ENCODE assay signal across 16 cellular contexts in the genomic region with DNA sequence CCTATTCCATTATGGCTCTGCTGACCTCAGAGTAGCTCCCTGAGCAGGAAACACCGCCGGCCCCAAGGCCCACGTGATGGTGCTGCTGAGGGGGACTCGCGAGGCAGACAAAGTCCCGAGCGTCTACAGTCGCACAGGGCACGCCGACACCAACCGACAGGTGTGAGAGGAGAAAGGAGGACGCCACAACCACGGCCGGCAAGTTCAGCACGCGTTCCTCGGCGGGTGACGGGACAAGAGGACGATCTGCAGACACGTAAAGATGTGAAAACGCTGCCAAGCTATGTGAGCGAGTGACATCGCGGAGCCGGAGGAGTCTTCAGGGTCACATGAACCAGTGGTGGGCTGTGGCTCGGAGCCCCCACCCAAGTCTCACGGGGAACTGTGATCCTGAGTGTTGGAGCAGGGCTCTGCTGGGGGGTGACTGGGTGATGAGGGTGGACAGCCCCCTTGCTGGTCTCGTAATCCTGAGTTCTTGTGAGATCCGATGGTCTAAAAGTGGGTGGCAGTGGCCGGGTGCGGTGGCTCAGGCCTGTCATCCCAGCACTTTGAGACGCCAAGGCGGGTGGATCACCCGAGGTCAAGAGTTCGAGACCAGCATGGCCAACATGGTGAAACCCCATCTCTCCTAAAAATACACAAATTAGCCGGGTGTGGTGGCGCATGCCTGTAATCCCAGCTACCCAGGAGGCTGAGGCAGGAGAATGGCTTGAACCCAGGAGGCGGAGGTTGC.
"Had no signal": no experiment of that assay in that cellular context is flagged by ENCODE, and none has a peak within 500 bp of the region (broad histone marks: within the 10 kb centered on the region; RNA-seq: fewer than 3 reads in every experiment).

No MANE protein-coding gene starts in this region.

- H3K27me3 ChIP-seq: esophagus squamous epithelium, neutrophil, upper lobe of left lung had no signal

- DNase-seq: activated CD4-positive, alpha-beta T cell treated with anti-CD3 and anti-CD28 coated beads, Interleukin-2, amount 50 U/mL, for 48 hours; activated CD8-positive, alpha-beta memory T cell treated with anti-CD3 and anti-CD28 coated beads, Interleukin-2, amount 10 ng/mL, durations not matched to agents 7 days and 5 days; activated effector memory CD4-positive, alpha-beta T cell treated with Interleukin-2 at 50 U/mL for 16 hours; activated naive CD4-positive, alpha-beta T cell treated with anti-CD3 and anti-CD28 coated beads, Interleukin-2, amount 50 U/mL, for 16 hours; activated T-cell treated with anti-CD3 and anti-CD28 coated beads, Interleukin-2, amount 50 U/mL, for 1 hour; caudate nucleus; effector CD4-positive, alpha-beta T cell; esophagus squamous epithelium; hippocampal formation; kidney glomerular epithelial cell; stimulated activated naive CD8-positive, alpha-beta T cell treated with anti-CD3 and anti-CD28 coated beads, Interleukin-15, amount 100 ng/mL, for 72 hours had no signal

- H3K27ac ChIP-seq: coronary artery, esophagus squamous epithelium, neutrophil, upper lobe of left lung had no signal

- H3K36me3 ChIP-seq: upper lobe of left lung had no signal

- ATAC-seq: activated CD8-positive, alpha-beta memory T cell treated with anti-CD3 and anti-CD28 coated beads, Interleukin-2, amount 10 ng/mL, durations not matched to agents 7 days and 5 days; stimulated activated naive CD8-positive, alpha-beta T cell treated with anti-CD3 and anti-CD28 coated beads, Interleukin-15, amount 100 ng/mL, for 72 hours had no signal

- H3K4me3 Mint-ChIP-seq: activated CD8-positive, alpha-beta memory T cell treated with anti-CD3 and anti-CD28 coated beads, Interleukin-2, amount 10 ng/mL, durations not matched to agents 7 days and 5 days had no signal

- H3K27me3 Mint-ChIP-seq: activated CD8-positive, alpha-beta memory T cell treated with anti-CD3 and anti-CD28 coated beads, Interleukin-2, amount 10 ng/mL, durations not matched to agents 7 days and 5 days; stimulated activated naive CD8-positive, alpha-beta T cell treated with anti-CD3 and anti-CD28 coated beads, Interleukin-15, amount 100 ng/mL, for 72 hours had no signal

- H3K4me1 ChIP-seq: esophagus squamous epithelium, upper lobe of left lung had no signal

- H3K9me3 ChIP-seq: esophagus squamous epithelium, neutrophil, upper lobe of left lung had no signal

- H3K4me3 ChIP-seq: coronary artery, esophagus squamous epithelium, lung, smooth muscle cell, upper lobe of left lung had no signal

- H3K27ac Mint-ChIP-seq: activated CD8-positive, alpha-beta memory T cell treated with anti-CD3 and anti-CD28 coated beads, Interleukin-2, amount 10 ng/mL, durations not matched to agents 7 days and 5 days had no signal
